ENCODE assay signal across 1 cellular context in genomic region chr1:32205401-32206370, GRCh38.
TF ChIP-seq lines count a peak whose summit lies in the region.

Gene IQCC, plus strand, starts transcription at chr1:32205671. Its CDS starts 11 bp downstream, at chr1:32205682.

TF ChIP-seq in SK-N-SH, 30 proteins besides CTCF, POLR2A, EP300 and RAD21 (continued from another document):
- TF ChIP-seq, protein P1, sequence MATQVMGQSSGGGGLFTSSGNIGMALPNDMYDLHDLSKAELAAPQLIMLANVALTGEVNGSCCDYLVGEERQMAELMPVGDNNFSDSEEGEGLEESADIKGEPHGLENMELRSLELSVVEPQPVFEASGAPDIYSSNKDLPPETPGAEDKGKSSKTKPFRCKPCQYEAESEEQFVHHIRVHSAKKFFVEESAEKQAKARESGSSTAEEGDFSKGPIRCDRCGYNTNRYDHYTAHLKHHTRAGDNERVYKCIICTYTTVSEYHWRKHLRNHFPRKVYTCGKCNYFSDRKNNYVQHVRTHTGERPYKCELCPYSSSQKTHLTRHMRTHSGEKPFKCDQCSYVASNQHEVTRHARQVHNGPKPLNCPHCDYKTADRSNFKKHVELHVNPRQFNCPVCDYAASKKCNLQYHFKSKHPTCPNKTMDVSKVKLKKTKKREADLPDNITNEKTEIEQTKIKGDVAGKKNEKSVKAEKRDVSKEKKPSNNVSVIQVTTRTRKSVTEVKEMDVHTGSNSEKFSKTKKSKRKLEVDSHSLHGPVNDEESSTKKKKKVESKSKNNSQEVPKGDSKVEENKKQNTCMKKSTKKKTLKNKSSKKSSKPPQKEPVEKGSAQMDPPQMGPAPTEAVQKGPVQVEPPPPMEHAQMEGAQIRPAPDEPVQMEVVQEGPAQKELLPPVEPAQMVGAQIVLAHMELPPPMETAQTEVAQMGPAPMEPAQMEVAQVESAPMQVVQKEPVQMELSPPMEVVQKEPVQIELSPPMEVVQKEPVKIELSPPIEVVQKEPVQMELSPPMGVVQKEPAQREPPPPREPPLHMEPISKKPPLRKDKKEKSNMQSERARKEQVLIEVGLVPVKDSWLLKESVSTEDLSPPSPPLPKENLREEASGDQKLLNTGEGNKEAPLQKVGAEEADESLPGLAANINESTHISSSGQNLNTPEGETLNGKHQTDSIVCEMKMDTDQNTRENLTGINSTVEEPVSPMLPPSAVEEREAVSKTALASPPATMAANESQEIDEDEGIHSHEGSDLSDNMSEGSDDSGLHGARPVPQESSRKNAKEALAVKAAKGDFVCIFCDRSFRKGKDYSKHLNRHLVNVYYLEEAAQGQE (IDR thresholded peaks at IDR 0.05; ENCODE audit: low read depth, low read length), result 0 out of 2 replicates have a peak, but pooled peaks have one; percentile 3
- no peak for TF ChIP-seq TEAD4 (IDR thresholded peaks at IDR 0.05; ENCODE audit: borderline replicate concordance, insufficient read depth)
- TF ChIP-seq NFIC (IDR thresholded peaks at IDR 0.05; ENCODE audit: borderline replicate concordance), result no peak
- peak; percentile 93 for TF ChIP-seq POLR2AphosphoS5 (IDR thresholded peaks at IDR 0.05; ENCODE audit: low read depth, low read length)
- no peak for TF ChIP-seq GATA2 (CRISPR knock-in tag; IDR thresholded peaks at IDR 0.05)
- TF ChIP-seq SMC3 (IDR thresholded peaks at IDR 0.05; ENCODE audit: low read depth, low read length), result no peak
- TF ChIP-seq RFX5 (IDR thresholded peaks at IDR 0.05; ENCODE audit: low read length), result no peak
- no peak for TF ChIP-seq CHD2 (IDR thresholded peaks at IDR 0.05; ENCODE audit: low read length, partially characterized antibody)
